Comparison of ENCODE assay signal across 8 cellular contexts in the genomic region with DNA sequence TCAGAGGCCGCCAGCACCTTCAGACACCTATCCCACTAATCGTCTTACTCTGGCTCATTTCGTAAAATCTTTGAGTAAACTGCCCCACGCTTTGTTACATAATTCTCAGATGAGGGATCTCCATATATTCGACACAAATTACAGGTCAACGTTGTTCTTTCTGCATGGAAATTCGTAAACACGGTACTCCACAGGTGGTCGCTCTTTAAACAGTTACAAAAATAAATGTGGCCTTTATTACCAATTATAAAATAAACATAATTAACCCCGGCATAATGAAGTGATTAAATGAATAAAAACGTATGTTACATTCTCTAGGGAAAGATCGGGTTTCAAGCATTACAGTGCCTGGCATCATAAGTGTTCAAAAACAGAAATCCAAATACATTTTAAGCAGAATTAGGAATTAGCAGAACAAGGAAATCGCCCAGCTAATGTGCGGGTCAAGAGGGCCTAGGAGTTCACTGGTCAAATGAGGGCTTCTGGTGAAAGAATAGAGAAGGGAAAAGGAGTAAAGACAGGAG. TPM values are rescaled to one million over a fixed set of nuclear protein-coding genes. Genes with fewer than 3 reads are reported as not detected.
DNase-seq lines count a peak whose midpoint lies in the region; ATAC-seq and TF ChIP-seq lines count a peak whose summit lies in the region.

No MANE protein-coding gene starts in this region.

- CTCF ChIA-PET in Caco-2 (lab: Charles Lee): interaction anchor here (0.6 to 1.1 kb wide), 4 partner anchors 38 to 242 kb away, joined by 3 to 5 read pairs (median 4); no protein-coding TSS in a partner anchor

- no peaks in the 10 kb centered on the region for H3K9me3 ChIP-seq in Caco-2
- H3K9me3 ChIP-seq in endodermal cell (ENCODE audit: control insufficient read depth, low read length): peaks cover 4% of the 10 kb centered on the region
- no peaks in the 10 kb centered on the region for H3K9me3 ChIP-seq in neutrophil

- H3K4me1 ChIP-seq in Caco-2 (peaks cover 10% of the 10 kb centered on the region), endodermal cell (ENCODE audit: control insufficient read depth, insufficient read depth, low read length) (peaks cover 10% of the 10 kb centered on the region), neutrophil (ENCODE audit: control insufficient read depth in 1 of 2, insufficient read depth in 1 of 2, low read depth in 1 of 2, low read length in 1 of 2) (peaks cover 27% of the 10 kb centered on the region in 2 experiments)

- peak overlapping the region; percentile 99 for H3K27ac ChIP-seq in endodermal cell (ENCODE audit: low read depth, low read length)
- peak overlapping the region; percentile 99 for H3K27ac ChIP-seq in neutrophil

- H3K27ac Mint-ChIP-seq in Caco-2 (ENCODE audit: unreplicated experiment) (peak overlapping the region; percentile 68), endodermal cell (peak overlapping the region; percentile 52)

- 0 out of 2 replicates have a peak, but pooled peaks cover 2% of the 10 kb centered on the region for H3K36me3 ChIP-seq in Caco-2 (ENCODE audit: control insufficient read depth, insufficient read depth, low read length)
- H3K36me3 ChIP-seq in endodermal cell (ENCODE audit: control insufficient read depth, insufficient read depth, low read length): peaks cover 49% of the 10 kb centered on the region
- peaks cover 42% of the 10 kb centered on the region for H3K36me3 ChIP-seq in neutrophil

- H3K36me3 Mint-ChIP-seq in Caco-2 (ENCODE audit: insufficient read depth, unreplicated experiment) (peaks cover 70% of the 10 kb centered on the region), endodermal cell (ENCODE audit: low read depth) (peaks cover 49% of the 10 kb centered on the region)

- POLR2A ChIA-PET in Caco-2 (lab: Charles Lee): interaction anchor here (0.7 to 1.5 kb wide), 3 partner anchors 25 to 86 kb away, joined by 3 read pairs; a partner anchor contains a TSS

- H3K4me3 ChIP-seq in Caco-2 (ENCODE audit: low read depth, low read length) (peak overlapping the region; percentile 97), endodermal cell (ENCODE audit: low read length) (peak overlapping the region; percentile 81), neutrophil (ENCODE audit: low read depth in 1 of 2, low read length in 1 of 2) (peak overlapping the region; percentile 87 to 98)

- peak overlapping the region; percentile 95 for H3K9ac ChIP-seq in endodermal cell (ENCODE audit: extremely low read depth, low read length, poor library complexity, severe bottlenecking)

- BruUV-seq in Caco-2 (replicated peaks; lab: Mats Ljungman, UMichigan): TSS peak; percentile 97

- TF ChIP-seq CTCF in Caco-2 (IDR thresholded peaks at IDR 0.05; ENCODE audit: insufficient read depth in 1 of 2, low read depth in 1 of 2, low read length in 1 of 2, severe bottlenecking in 1 of 2, unreplicated experiment in 1 of 2): no peak
- no peak for TF ChIP-seq CTCF in endodermal cell (conservative IDR thresholded peaks at IDR 0.05)
- no peak for TF ChIP-seq CTCF in neutrophil (IDR thresholded peaks at IDR 0.05)
- no peak for TF ChIP-seq CTCF in omental fat pad (IDR thresholded peaks at IDR 0.05)

- WGBS in endodermal cell (ENCODE audit: insufficient coverage in 1 of 2, insufficient read length in 1 of 2), 2 experiments: 42 to 47% methylated on average over 12 to 14 of the region's 14 CpGs

- H3K9me3 Mint-ChIP-seq in Caco-2 (ENCODE audit: unreplicated experiment): no peaks in the 10 kb centered on the region
- peaks cover 1% of the 10 kb centered on the region for H3K9me3 Mint-ChIP-seq in endodermal cell

- H3K27me3 Mint-ChIP-seq in Caco-2 (ENCODE audit: insufficient read depth, unreplicated experiment) (no peaks in the 10 kb centered on the region), endodermal cell (ENCODE audit: insufficient read depth) (no peaks in the 10 kb centered on the region)

- H3K27me3 ChIP-seq in Caco-2 (replicated peaks; ENCODE audit: control insufficient read depth, insufficient read depth, low read length) (no peaks in the 10 kb centered on the region), endodermal cell (ENCODE audit: control insufficient read depth, insufficient read depth, low read length, poor library complexity, severe bottlenecking) (no peaks in the 10 kb centered on the region), neutrophil (no peaks in the 10 kb centered on the region)

- H3K4me1 Mint-ChIP-seq in Caco-2 (ENCODE audit: low read depth, unreplicated experiment) (peaks cover 28% of the 10 kb centered on the region), endodermal cell (peaks cover 27% of the 10 kb centered on the region)

- H3K4me3 Mint-ChIP-seq in Caco-2 (ENCODE audit: unreplicated experiment): peak overlapping the region; percentile 93
- H3K4me3 Mint-ChIP-seq in endodermal cell: peak overlapping the region; percentile 91

- ATAC-seq in HG03354 (IDR thresholded peaks at IDR 0.05; ENCODE audit: poor library complexity, severe bottlenecking, unreplicated experiment) (no peak), omental fat pad (ENCODE audit: low FRiP score) (no peak), HG02678 (IDR thresholded peaks at IDR 0.05; ENCODE audit: unreplicated experiment) (no peak)

- intact Hi-C loops in Caco-2 (cut with micrococcal nuclease; ENCODE audit: unreplicated experiment): loop anchor here (1.0 to 5.0 kb wide), 2 partner anchors 25 to 67 kb away; a partner anchor contains a TSS

- DNase-seq in Caco-2: no peak
- peak; percentile 71 for DNase-seq in NCI-H2171 treated with DMSO at 0.1 percent for 48 hours (lab: John Stamatoyannopoulos, UW)
- no peak for DNase-seq in endodermal cell
- no peak for DNase-seq in effector CD4-positive, alpha-beta T cell
- no peak for DNase-seq in omental fat pad (ENCODE audit: low spot score)

RNA-seq across cellular contexts. Expression of a gene that starts 0.9 kb away (rescaled TPM):
- total RNA-seq in Caco-2 (2022) (39.6 and 42.3 TPM in 2 replicates), endodermal cell (10 to 100 TPM; 74.3 to 91.6 TPM), omental fat pad (10 to 100 TPM; 25.7 to 79.0 (median 47.2) TPM)
- 63.1 TPM for polyA plus RNA-seq in endodermal cell (2013, experiment 1 of 2)
- polyA plus RNA-seq in endodermal cell (2013, experiment 2 of 2): 63.1 TPM

RNA-seq across cellular contexts. Expression of a gene that starts 24.8 kb away (rescaled TPM):
- total RNA-seq in Caco-2 (2022) (18.2 and 19.1 TPM in 2 replicates), endodermal cell (10 to 100 TPM; 14.6 to 15.0 TPM), omental fat pad (10 to 100 TPM; 15.2 to 49.6 (median 30.5) TPM)
- 17.2 TPM for polyA plus RNA-seq in endodermal cell (2013, experiment 1 of 2)
- polyA plus RNA-seq in endodermal cell (2013, experiment 2 of 2): 16.7 TPM

RNA-seq across cellular contexts. Expression of a gene that starts 47.8 kb away (rescaled TPM):
- total RNA-seq in Caco-2 (2022) (427 and 465 TPM in 2 replicates), endodermal cell (100 to 1,000 TPM; 192 to 244 TPM), omental fat pad (100 to 1,000 TPM; 140 to 169 (median 155) TPM)
- polyA plus RNA-seq in endodermal cell (2013, experiment 1 of 2): 230 TPM
- polyA plus RNA-seq in endodermal cell (2013, experiment 2 of 2): 230 TPM

RNA-seq across cellular contexts. Expression of a gene that starts 52.2 kb away (rescaled TPM):
- total RNA-seq in Caco-2 (2022) (91.3 and 95.1 TPM in 2 replicates), endodermal cell (100 to 1,000 TPM; 101 to 106 TPM), omental fat pad (10 to 100 TPM in 1 of 4 donors, 1 to 10 TPM in 3; 3.2 to 17.0 (median 6.1) TPM)
- 83.8 TPM for polyA plus RNA-seq in endodermal cell (2013, experiment 1 of 2)
- 72.3 TPM for polyA plus RNA-seq in endodermal cell (2013, experiment 2 of 2)

RNA-seq across cellular contexts. Expression of a gene that starts 53.2 kb away (rescaled TPM):
- total RNA-seq in Caco-2 (2022) (2,216 and 2,327 TPM in 2 replicates), endodermal cell (1,000 to 10,000 TPM; 1,194 to 1,262 TPM), omental fat pad (1,000 to 10,000 TPM; 1,566 to 2,133 (median 2,034) TPM)
- 2,291 TPM for polyA plus RNA-seq in endodermal cell (2013, experiment 1 of 2)
- 2,039 TPM for polyA plus RNA-seq in endodermal cell (2013, experiment 2 of 2)
